27 cellular contexts compared by ENCODE assay signal in genomic region chr1:194358208-194358581, GRCh38.
"Had no signal": no experiment of that assay in that cellular context is flagged by ENCODE, and none has a peak within 500 bp of the region (broad histone marks: within the 10 kb centered on the region; RNA-seq: fewer than 3 reads in every experiment).

No MANE protein-coding gene starts in this region.

- ATAC-seq: foreskin keratinocyte; left cardiac atrium; lower lobe of right lung; naive thymus-derived CD8-positive, alpha-beta T cell; right lobe of liver; stimulated activated naive CD8-positive, alpha-beta T cell treated with anti-CD3 and anti-CD28 coated beads, Interleukin-15, amount 100 ng/mL, for 72 hours had no signal

- H3K36me3 ChIP-seq: esophagus muscularis mucosa, left ventricle myocardium inferior, lower lobe of right lung, ovary, right lobe of liver, suprapubic skin, thyroid gland had no signal

- H3K9me3 ChIP-seq: esophagus muscularis mucosa, left ventricle myocardium inferior, lower lobe of right lung, ovary, right lobe of liver, suprapubic skin, thyroid gland had no signal

- H3K4me3 ChIP-seq: coronary artery, esophagus muscularis mucosa, left ventricle myocardium inferior, lower lobe of right lung, ovary, right lobe of liver, suprapubic skin, thyroid gland had no signal

- H3K27me3 ChIP-seq: esophagus muscularis mucosa, foreskin keratinocyte, ovary, right lobe of liver, suprapubic skin, thyroid gland had no signal

- H3K4me1 ChIP-seq: esophagus muscularis mucosa, foreskin keratinocyte, lower lobe of right lung, right lobe of liver, suprapubic skin, thyroid gland had no signal

- DNase-seq: dermis blood vessel endothelial cell; effector memory CD4-positive, alpha-beta T cell; foreskin keratinocyte; head of caudate nucleus; left cardiac atrium; left ventricle myocardium inferior; lower lobe of right lung; naive thymus-derived CD8-positive, alpha-beta T cell; nephron progenitor cell; occipital lobe; ovary; retina; small intestine; stimulated activated CD4-positive, alpha-beta T cell treated with anti-CD3 and anti-CD28 coated beads, Interleukin-12 subunit alpha, Interleukin-12 subunit beta, amount 100 ng/mL, for 4 hours; stimulated activated CD4-positive, alpha-beta T cell treated with anti-CD3 and anti-CD28 coated beads, Interleukin-1b, Interleukin-23, amount 100 ng/mL, for 48 hours; stimulated activated CD4-positive, alpha-beta T cell treated with anti-CD3 and anti-CD28 coated beads, Interleukin-4, amount 100 ng/mL, for 1 hour; stimulated activated CD8-positive, alpha-beta memory T cell treated with anti-CD3 and anti-CD28 coated beads, Interleukin-4, amount 100 ng/mL, for 48 hours; stimulated activated naive CD4-positive, alpha-beta T cell; stimulated activated naive CD8-positive, alpha-beta T cell treated with anti-CD3 and anti-CD28 coated beads, Interleukin-15, amount 100 ng/mL, for 72 hours; thyroid gland had no signal

- H3K27ac ChIP-seq: coronary artery, esophagus muscularis mucosa, foreskin keratinocyte, left ventricle myocardium inferior, lower lobe of right lung, ovary, right lobe of liver, suprapubic skin, thyroid gland had no signal

- FAIRE-seq: endothelial cell of umbilical vein, islet of Langerhans, small intestine, urothelium cell line had no signal
